14 cellular contexts compared by ENCODE assay signal in the genomic region with DNA sequence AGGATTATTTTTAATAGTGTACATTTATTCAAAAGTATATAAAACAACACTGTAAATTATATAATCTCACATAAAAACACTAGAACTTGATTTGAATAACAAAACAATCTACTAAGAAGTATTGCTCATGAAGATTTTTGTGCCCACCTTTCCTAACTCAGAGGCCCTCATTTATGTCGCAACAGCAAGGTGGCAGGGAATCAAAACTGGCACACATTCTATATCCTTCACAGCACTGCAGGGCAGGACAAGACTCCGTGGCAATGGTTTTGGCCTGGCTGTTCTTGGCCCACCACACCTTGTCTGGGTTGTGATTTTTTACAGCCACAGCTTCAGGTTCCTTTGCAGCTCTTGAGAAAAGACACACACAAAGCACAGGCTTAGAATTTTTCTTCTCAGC. TPM values are rescaled to one million over a fixed set of nuclear protein-coding genes. Genes with fewer than 3 reads are reported as not detected.
DNase-seq lines count a peak whose midpoint lies in the region; ATAC-seq, FAIRE-seq and TF ChIP-seq lines count a peak whose summit lies in the region.
"Had no signal": no experiment of that assay in that cellular context is flagged by ENCODE, and none has a peak within 500 bp of the region (broad histone marks: within the 10 kb centered on the region; RNA-seq: fewer than 3 reads in every experiment).

No MANE protein-coding gene starts in this region.

- peak overlapping the region in 2 of 11 experiments; percentile 36 to 68; a peak in 1 of 22 replicates for H3K9ac ChIP-seq in BLaER1 treated with 17β-estradiol and CSF1 and Interleukin-3, amounts not matched to agents 10 nM and 100 nM

- H3K36me3 ChIP-seq in BLaER1 treated with 17β-estradiol and CSF1 and Interleukin-3, amounts not matched to agents 10 nM and 100 nM: peaks cover 0 to 8% (median 0%) of the 10 kb centered on the region in 11 experiments; a peak in 1 of 22 replicates
- H3K36me3 ChIP-seq: HAP-1 had no signal

- no peak for TF ChIP-seq RAD21 in A549 (conservative IDR thresholded peaks at IDR 0.05 in 1 of 2, IDR thresholded peaks at IDR 0.05 in 1 of 2)

- 95% methylated on average over 2 of the region's 2 CpGs for WGBS in A549 (ENCODE audit: missing lambda C conversion rate)
- WGBS in right cardiac atrium: 84% methylated on average over 2 of the region's 2 CpGs

- peaks cover 47% of the 10 kb centered on the region for H3K4me1 ChIP-seq in A549
- peaks cover 13 to 71% (median 61%) of the 10 kb centered on the region in 10 experiments for H3K4me1 ChIP-seq in BLaER1 treated with 17β-estradiol and CSF1 and Interleukin-3, amounts not matched to agents 10 nM and 100 nM
- no peaks in the 10 kb centered on the region for H3K4me1 ChIP-seq in right cardiac atrium (ENCODE audit: control insufficient read depth, insufficient read depth, low read length)
- H3K4me1 ChIP-seq: BE2C, HAP-1 had no signal

- TF ChIP-seq POLR2A in A549 (IDR thresholded peaks at IDR 0.05; ENCODE audit: low read length): no peak

- POLR2A ChIA-PET in A549 (lab: Yijun Ruan, JAX): no interaction called here

- H3K4me3 ChIP-seq in A549 (no peak overlapping the region), right cardiac atrium (ENCODE audit: low read length) (no peak overlapping the region)
- no peak overlapping the region; a peak in 1 of 20 replicates for H3K4me3 ChIP-seq in BLaER1 treated with 17β-estradiol and CSF1 and Interleukin-3, amounts not matched to agents 10 nM and 100 nM
- H3K4me3 ChIP-seq: GM12878, HAP-1 had no signal

- TF ChIP-seq EP300 in A549 (IDR thresholded peaks at IDR 0.05): no peak

- H4K20me1 ChIP-seq in BLaER1 treated with 17β-estradiol and CSF1 and Interleukin-3, amounts not matched to agents 10 nM and 100 nM: no peaks in the 10 kb centered on the region

- no peak overlapping the region for H3K4me2 ChIP-seq in A549
- peak overlapping the region in 9 of 11 experiments; percentile 54 to 88 (median 78); a peak in 18 of 22 replicates for H3K4me2 ChIP-seq in BLaER1 treated with 17β-estradiol and CSF1 and Interleukin-3, amounts not matched to agents 10 nM and 100 nM

- H3K9me3 ChIP-seq in A549 (no peaks in the 10 kb centered on the region), right cardiac atrium (ENCODE audit: control insufficient read depth, low read length) (no peaks in the 10 kb centered on the region)
- H3K9me3 ChIP-seq in BLaER1 treated with 17β-estradiol and CSF1 and Interleukin-3, amounts not matched to agents 10 nM and 100 nM (replicated peaks in 1 of 11): peaks cover 7 to 46% (median 28%) of the 10 kb centered on the region in 11 experiments; a peak in 17 of 22 replicates
- H3K9me3 ChIP-seq: BE2C, HAP-1 had no signal

- DNase-seq in A549 (ENCODE audit: low read depth in 1 of 2, low spot score in 1 of 2) (no peak), renal cortical epithelial cell (ENCODE audit: low read depth) (peak; percentile 7), right cardiac atrium (no peak), DMS53 treated with DMSO at 0.1 percent for 48 hours (lab: John Stamatoyannopoulos, UW; ENCODE audit: unreplicated experiment) (no peak), omental fat pad (ENCODE audit: low spot score) (no peak)
- DNase-seq: ACHN; BE2C; CD4-positive, alpha-beta memory T cell had no signal

- intact Hi-C loops in right cardiac atrium (cut with DNase I): no loop called here

- TF ChIP-seq CTCF in A549 (IDR thresholded peaks at IDR 0.05): no peak
- TF ChIP-seq CTCF in VCaP (conservative IDR thresholded peaks at IDR 0.05): no peak
- TF ChIP-seq CTCF in omental fat pad (IDR thresholded peaks at IDR 0.05): no peak

- no peaks in the 10 kb centered on the region for H3K27me3 ChIP-seq in BLaER1 treated with 17β-estradiol and CSF1 and Interleukin-3, amounts not matched to agents 10 nM and 100 nM
- no peaks in the 10 kb centered on the region for H3K27me3 ChIP-seq in right cardiac atrium (ENCODE audit: control insufficient read depth, insufficient read depth)
- H3K27me3 ChIP-seq: BE2C had no signal

- CTCF ChIA-PET in A549 (lab: Yijun Ruan, JAX): no interaction called here

- no peak for FAIRE-seq in A549 (lab: Jason Lieb, UNC)
- FAIRE-seq: GM12878 had no signal

- H3K27ac ChIP-seq in A549 (no peak overlapping the region), VCaP (peak overlapping the region; percentile 53; the same call in 1 of the 2 replicates), right cardiac atrium (ENCODE audit: low read length) (no peak overlapping the region)
- peak overlapping the region in 6 of 11 experiments; percentile 21 to 80 (median 71); a peak in 11 of 22 replicates for H3K27ac ChIP-seq in BLaER1 treated with 17β-estradiol and CSF1 and Interleukin-3, amounts not matched to agents 10 nM and 100 nM
- H3K27ac ChIP-seq: HL-60 had no signal

- no peak for ATAC-seq in A549
- no peak for ATAC-seq in right cardiac atrium
- no peak for ATAC-seq in omental fat pad (ENCODE audit: low FRiP score)
- ATAC-seq: GM12878 had no signal

TF ChIP-seq in A549, 52 proteins besides CTCF, POLR2A, EP300 and RAD21:
- TF ChIP-seq NR3C1 (IDR thresholded peaks at IDR 0.05) (no peak), POLR2AphosphoS2 (conservative IDR thresholded peaks at IDR 0.05; ENCODE audit: low read length) (no peak), CEBPB (IDR thresholded peaks at IDR 0.05) (peak; percentile 24 to 45; a peak in 2 of 4 replicates), PHF8 (IDR thresholded peaks at IDR 0.05; ENCODE audit: borderline replicate concordance, low read depth) (no peak), MYC (IDR thresholded peaks at IDR 0.05; ENCODE audit: borderline replicate concordance, low read length) (no peak), MAZ (IDR thresholded peaks at IDR 0.05; ENCODE audit: borderline replicate concordance, low read depth, low read length) (no peak)
TF ChIP-seq in A549: peak in this region for 1.

RNA-seq across cellular contexts. Expression of gene CUZD1, which starts 3.4 kb away (rescaled TPM):
- polyA plus RNA-seq in A549 (2011; rRNA removed) (2.8 and 3.4 TPM in 2 replicates), A549 (2017; fragmentation: RNase III; extraction: RNeasy Plus Mini Kit Qiagen cat#74134 plus additional on column Dnase treatment) (1.4 to 1.6 TPM (median 1.5 TPM) in 3 replicates), right cardiac atrium (0.25 TPM)
- polyA plus RNA-seq in A549 (2012; cell fraction: cytosol; rRNA removed): 0.89 and 1.0 TPM in 2 replicates
- polyA plus RNA-seq in A549 (2012; cell fraction: nucleus; rRNA removed): 2.4 and 4.4 TPM in 2 replicates
- 1.1 and 1.4 TPM in 2 replicates for polyA minus RNA-seq in A549 (2011; rRNA and poly(A)+ RNA removed)
- total RNA-seq in renal cortical epithelial cell (0.69 and 1.2 TPM in 2 replicates), right cardiac atrium (under 1 TPM; 0.17 to 0.53 (median 0.25) TPM), omental fat pad (1 to 10 TPM in 1 of 4 donors, under 1 TPM in 3; 0.28 to 1.4 (median 0.73) TPM)
- total RNA-seq: A172 had no signal

RNA-seq across cellular contexts. Expression of gene FAM24B, which starts 30.3 kb away (rescaled TPM):
- polyA plus RNA-seq in A549 (2011; rRNA removed): 18.7 and 27.6 TPM in 2 replicates
- 14.8 and 18.7 TPM in 2 replicates for polyA plus RNA-seq in A549 (2012; cell fraction: cytosol; rRNA removed)
- polyA plus RNA-seq in A549 (2012; cell fraction: nucleus; rRNA removed): 7.9 and 23.5 TPM in 2 replicates
- polyA plus RNA-seq in A549 (2017; fragmentation: RNase III; extraction: RNeasy Plus Mini Kit Qiagen cat#74134 plus additional on column Dnase treatment): 15.6 to 16.9 TPM (median 16.8 TPM) in 3 replicates
- polyA minus RNA-seq in A549 (2011; rRNA and poly(A)+ RNA removed): 4.3 and 6.8 TPM in 2 replicates
- 5.3 and 6.3 TPM in 2 replicates for total RNA-seq in renal cortical epithelial cell
- 1 to 10 TPM in 2 of 4 donors, under 1 TPM in 2; 0.47 to 1.4 (median 0.88) TPM for total RNA-seq in right cardiac atrium
- 1.2 TPM for polyA plus RNA-seq in right cardiac atrium
- total RNA-seq in omental fat pad: 1 to 10 TPM; 1.0 to 4.4 (median 3.2) TPM
- total RNA-seq: A172 had no signal

Comparison
In these comparisons a context has a peak if more than half of its experiments do, and no peak if none do; other contexts are left out.
1. H3K27ac ChIP-seq: peak in BLaER1 treated with 17β-estradiol and CSF1 and Interleukin-3, amounts not matched to agents 10 nM and 100 nM (6 of 11) and VCaP (single experiment); none in A549 (0 of 2) and right cardiac atrium (single experiment).